ENCODE assay signal across 13 cellular contexts in the genomic region with DNA sequence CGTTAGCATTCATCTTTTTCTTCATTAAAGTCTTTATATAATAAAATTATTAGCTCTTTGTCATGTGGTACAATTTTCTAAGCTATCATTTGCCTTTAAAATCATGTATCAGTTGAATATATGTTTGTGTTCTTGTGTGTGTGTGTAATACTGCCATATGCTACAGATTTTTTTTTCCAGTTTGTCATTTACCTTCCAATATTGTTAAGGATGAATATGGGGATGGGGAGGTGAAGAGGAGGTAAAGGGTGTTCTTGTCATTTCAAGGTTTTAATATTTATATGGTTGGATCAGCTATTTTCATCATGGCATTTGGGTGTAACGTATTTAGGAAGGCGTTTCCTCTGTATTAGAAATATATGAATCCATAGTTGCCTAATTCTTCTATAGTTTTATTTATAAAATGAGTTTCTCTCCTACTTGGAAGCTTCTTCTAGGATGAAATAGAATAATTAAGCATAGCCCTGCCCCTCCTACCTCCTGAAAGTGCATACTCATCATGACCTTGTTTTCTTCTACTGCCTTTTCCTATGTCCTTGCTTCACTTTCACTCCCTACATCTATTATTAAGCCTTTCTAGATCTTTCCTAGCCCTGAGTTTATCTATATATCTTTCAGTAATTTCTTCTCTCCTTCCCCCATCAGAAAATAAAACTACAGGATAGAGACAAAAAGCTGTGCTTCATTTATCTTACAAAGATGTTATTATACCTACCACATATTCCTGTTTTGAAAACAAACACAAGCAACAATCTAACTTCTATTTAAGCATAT. TPM values are rescaled to one million over a fixed set of nuclear protein-coding genes. Genes with fewer than 3 reads are reported as not detected.
DNase-seq lines count a peak whose midpoint lies in the region; ATAC-seq and TF ChIP-seq lines count a peak whose summit lies in the region.
"Had no signal": no experiment of that assay in that cellular context is flagged by ENCODE, and none has a peak within 500 bp of the region (broad histone marks: within the 10 kb centered on the region; RNA-seq: fewer than 3 reads in every experiment).

No MANE protein-coding gene starts in this region.

- CTCF ChIA-PET in activated CD4-positive, alpha-beta T cell treated with anti-CD3 and anti-CD28 coated beads, Interleukin-2, amount 10 ng/mL, durations not matched to agents 7 days and 5 days (lab: Charles Lee): interaction anchor here (0.7 to 1.2 kb wide), 3 partner anchors 11 to 26 kb away, joined by 3 read pairs; a partner anchor contains a TSS

- TF ChIP-seq CTCF in epithelial cell of esophagus (IDR thresholded peaks at IDR 0.05; ENCODE audit: insufficient read depth, low read depth, low read length, missing control alignments): no peak
- no peak for TF ChIP-seq CTCF in foreskin keratinocyte (conservative IDR thresholded peaks at IDR 0.05)

- peak overlapping the region; percentile 98 for H3K27ac ChIP-seq in SK-N-MC
- H3K27ac ChIP-seq in foreskin keratinocyte: no peak overlapping the region
- H3K27ac ChIP-seq: tibial artery had no signal

- no peaks in the 10 kb centered on the region for H3K9me3 Mint-ChIP-seq in activated CD4-positive, alpha-beta T cell treated with anti-CD3 and anti-CD28 coated beads, Interleukin-2, amount 10 ng/mL, durations not matched to agents 7 days and 5 days

- H3K4me3 ChIP-seq in SK-N-MC: peak overlapping the region; percentile 74
- no peak overlapping the region for H3K4me3 ChIP-seq in epithelial cell of esophagus (ENCODE audit: low read length)
- no peak overlapping the region for H3K4me3 ChIP-seq in skeletal muscle cell (ENCODE audit: low read depth, low read length)
- H3K4me3 ChIP-seq: heart left ventricle, lung, tibial artery had no signal

- H3K27me3 Mint-ChIP-seq in activated CD4-positive, alpha-beta T cell treated with anti-CD3 and anti-CD28 coated beads, Interleukin-2, amount 10 ng/mL, durations not matched to agents 7 days and 5 days: no peaks in the 10 kb centered on the region

- H3K4me3 Mint-ChIP-seq in activated CD4-positive, alpha-beta T cell treated with anti-CD3 and anti-CD28 coated beads, Interleukin-2, amount 10 ng/mL, durations not matched to agents 7 days and 5 days: no peak overlapping the region

- H3K4me1 ChIP-seq in foreskin keratinocyte: no peaks in the 10 kb centered on the region

- H3K36me3 ChIP-seq in SK-N-MC (ENCODE audit: insufficient read depth, low read length): peaks cover 8% of the 10 kb centered on the region

- peaks cover 29% of the 10 kb centered on the region for H3K36me3 Mint-ChIP-seq in activated CD4-positive, alpha-beta T cell treated with anti-CD3 and anti-CD28 coated beads, Interleukin-2, amount 10 ng/mL, durations not matched to agents 7 days and 5 days (ENCODE audit: low read depth)

- H3K27ac Mint-ChIP-seq in activated CD4-positive, alpha-beta T cell treated with anti-CD3 and anti-CD28 coated beads, Interleukin-2, amount 10 ng/mL, durations not matched to agents 7 days and 5 days: peak overlapping the region; percentile 16

- POLR2A ChIA-PET in activated CD4-positive, alpha-beta T cell treated with anti-CD3 and anti-CD28 coated beads, Interleukin-2, amount 10 ng/mL, durations not matched to agents 7 days and 5 days (lab: Charles Lee): no interaction called here

- intact Hi-C loops in cardiac septum (cut with DNase I): no loop called here

- no peak for ATAC-seq in foreskin keratinocyte

- H3K27me3 ChIP-seq in foreskin keratinocyte: no peaks in the 10 kb centered on the region
- H3K27me3 ChIP-seq: heart left ventricle, tibial artery had no signal

- peak overlapping the region; percentile 61 for H3K9ac ChIP-seq in SK-N-MC (ENCODE audit: insufficient read length)

- DNase-seq in activated CD4-positive, alpha-beta T cell treated with anti-CD3 and anti-CD28 coated beads, Interleukin-2, amount 10 ng/mL, durations not matched to agents 7 days and 5 days: no peak
- no peak for DNase-seq in activated CD4-positive, alpha-beta T cell treated with anti-CD3 and anti-CD28 coated beads, Interleukin-2, amount 50 U/mL, for 1 hour
- DNase-seq in SK-N-MC (ENCODE audit: low read depth, low spot score) (no peak), epithelial cell of esophagus (ENCODE audit: low read depth) (peak; percentile 24), skeletal muscle cell (ENCODE audit: low read depth) (peak; percentile 14), cardiac septum (ENCODE audit: low spot score) (no peak), foreskin keratinocyte (no peak), NCI-H524 (lab: John Stamatoyannopoulos, UW) (no peak)
- DNase-seq: activated effector memory CD4-positive, alpha-beta T cell treated with anti-CD3 and anti-CD28 coated beads, Interleukin-2, amount 50 U/mL, for 16 hours; heart left ventricle; KG1; tibial artery had no signal

- peaks cover 55% of the 10 kb centered on the region for H3K4me1 Mint-ChIP-seq in activated CD4-positive, alpha-beta T cell treated with anti-CD3 and anti-CD28 coated beads, Interleukin-2, amount 10 ng/mL, durations not matched to agents 7 days and 5 days

- no peaks in the 10 kb centered on the region for H3K9me3 ChIP-seq in SK-N-MC (ENCODE audit: low read depth, low read length)
- H3K9me3 ChIP-seq: heart left ventricle, tibial artery had no signal

RNA-seq across cellular contexts. Expression of a gene that starts 25.1 kb away (rescaled TPM):
- total RNA-seq in activated CD4-positive, alpha-beta T cell treated with anti-CD3 and anti-CD28 coated beads, Interleukin-2, amount 10 ng/mL, durations not matched to agents 7 days and 5 days: 10 to 100 TPM; 62.5 to 68.2 TPM
- 113 TPM for total RNA-seq in cardiac septum
- 86.7 and 89.4 TPM in 2 replicates for total RNA-seq in foreskin keratinocyte
- polyA plus RNA-seq in foreskin keratinocyte: 59.9 and 70.2 TPM in 2 replicates

Comparison
In these comparisons a context has a peak if more than half of its experiments do, and no peak if none do; other contexts are left out.
1. DNase-seq: peak in epithelial cell of esophagus (single experiment) and skeletal muscle cell (single experiment); none in activated CD4-positive, alpha-beta T cell treated with anti-CD3 and anti-CD28 coated beads, Interleukin-2, amount 10 ng/mL, durations not matched to agents 7 days and 5 days (single experiment), activated CD4-positive, alpha-beta T cell treated with anti-CD3 and anti-CD28 coated beads, Interleukin-2, amount 50 U/mL, for 1 hour (single experiment), SK-N-MC (single experiment), cardiac septum (single experiment), foreskin keratinocyte (0 of 2) and NCI-H524 (0 of 2).